15 cellular contexts compared by ENCODE assay signal in the genomic region with DNA sequence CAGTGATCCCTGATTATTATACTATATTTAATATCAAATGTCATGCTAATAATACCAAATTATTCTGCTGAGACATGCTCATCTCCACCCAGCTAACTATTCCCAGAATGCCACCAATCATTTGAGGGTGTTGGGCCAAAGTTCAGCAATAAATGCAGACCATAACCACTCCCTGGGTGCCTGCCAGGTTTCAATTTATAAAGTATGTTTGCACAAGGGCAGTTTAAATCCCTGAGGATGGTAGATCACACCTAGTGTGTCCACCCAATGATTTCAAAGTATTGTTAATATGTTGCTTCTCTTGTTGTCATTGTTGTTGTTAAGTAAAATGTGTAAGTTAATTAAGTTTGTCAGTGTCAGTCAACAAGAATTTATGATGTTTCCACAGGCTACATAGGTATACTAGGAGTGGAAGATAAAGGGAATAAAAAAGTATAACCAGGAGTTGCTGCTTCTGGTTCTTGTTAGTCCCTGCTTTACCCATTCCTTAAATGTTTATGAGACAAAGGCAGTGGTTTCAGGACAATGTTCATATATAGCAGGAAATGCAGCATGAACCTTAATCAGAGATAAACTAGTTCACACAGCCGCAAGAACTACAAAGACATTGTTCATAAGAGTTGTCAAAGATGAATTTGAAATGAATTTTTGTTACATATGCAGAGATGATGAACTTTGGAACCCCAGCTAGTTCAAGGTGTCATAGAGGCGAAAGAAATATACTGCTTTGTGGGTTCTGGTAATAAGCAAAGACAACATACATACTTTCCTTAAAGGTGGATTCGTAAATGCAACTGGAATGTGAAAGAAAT. TPM values are rescaled to one million over a fixed set of nuclear protein-coding genes. Genes with fewer than 3 reads are reported as not detected.
DNase-seq lines count a peak whose midpoint lies in the region; ATAC-seq and TF ChIP-seq lines count a peak whose summit lies in the region.
"Had no signal": no experiment of that assay in that cellular context is flagged by ENCODE, and none has a peak within 500 bp of the region (broad histone marks: within the 10 kb centered on the region; RNA-seq: fewer than 3 reads in every experiment).

No MANE protein-coding gene starts in this region.

- CTCF ChIA-PET in activated CD8-positive, alpha-beta T cell treated with anti-CD3 and anti-CD28 coated beads for 36 hours (lab: Charles Lee): no interaction called here

- H3K9me3 Mint-ChIP-seq in activated CD8-positive, alpha-beta T cell treated with anti-CD3 and anti-CD28 coated beads for 36 hours: no peaks in the 10 kb centered on the region
- no peaks in the 10 kb centered on the region for H3K9me3 Mint-ChIP-seq in natural killer cell treated with Interleukin-12 subunit alpha and Interleukin-12 subunit beta and Interleukin-15 and Interleukin-18, amount 100 ng/mL, for 72 hours
- no peaks in the 10 kb centered on the region for H3K9me3 Mint-ChIP-seq in stimulated activated memory B cell treated with anti-CD40 and anti-IgM and Interleukin-4, amounts not matched to agents 10 μg/mL and 1 μg/mL and 100 μg/mL, for 72 hours

- intact Hi-C loops in activated CD8-positive, alpha-beta T cell treated with anti-CD3 and anti-CD28 coated beads for 36 hours (cut with micrococcal nuclease): no loop called here

- H3K27ac Mint-ChIP-seq in activated CD8-positive, alpha-beta T cell treated with anti-CD3 and anti-CD28 coated beads for 36 hours: no peak overlapping the region
- peak overlapping the region; percentile 32 to 58 for H3K27ac Mint-ChIP-seq in natural killer cell treated with Interleukin-12 subunit alpha and Interleukin-12 subunit beta and Interleukin-15 and Interleukin-18, amount 100 ng/mL, for 72 hours
- H3K27ac Mint-ChIP-seq in stimulated activated memory B cell treated with anti-CD40 and anti-IgM and Interleukin-4, amounts not matched to agents 10 μg/mL and 1 μg/mL and 100 μg/mL, for 72 hours: no peak overlapping the region

- peak overlapping the region; percentile 6 for H3K4me3 Mint-ChIP-seq in activated CD8-positive, alpha-beta T cell treated with anti-CD3 and anti-CD28 coated beads for 36 hours
- peak overlapping the region; percentile 32 for H3K4me3 Mint-ChIP-seq in natural killer cell treated with Interleukin-12 subunit alpha and Interleukin-12 subunit beta and Interleukin-15 and Interleukin-18, amount 100 ng/mL, for 72 hours
- H3K4me3 Mint-ChIP-seq in stimulated activated memory B cell treated with anti-CD40 and anti-IgM and Interleukin-4, amounts not matched to agents 10 μg/mL and 1 μg/mL and 100 μg/mL, for 72 hours: no peak overlapping the region

- ATAC-seq in activated CD8-positive, alpha-beta T cell treated with anti-CD3 and anti-CD28 coated beads for 36 hours: no peak
- ATAC-seq in natural killer cell treated with Interleukin-12 subunit alpha and Interleukin-12 subunit beta and Interleukin-15 and Interleukin-18, amount 100 ng/mL, for 72 hours: no peak
- no peak for ATAC-seq in stimulated activated memory B cell treated with anti-CD40 and anti-IgM and Interleukin-4, amounts not matched to agents 10 μg/mL and 1 μg/mL and 100 μg/mL, for 72 hours
- ATAC-seq: left ventricle myocardium superior had no signal

- no peaks in the 10 kb centered on the region for H3K36me3 Mint-ChIP-seq in activated CD8-positive, alpha-beta T cell treated with anti-CD3 and anti-CD28 coated beads for 36 hours (ENCODE audit: low read depth)
- H3K36me3 Mint-ChIP-seq in natural killer cell treated with Interleukin-12 subunit alpha and Interleukin-12 subunit beta and Interleukin-15 and Interleukin-18, amount 100 ng/mL, for 72 hours: no peaks in the 10 kb centered on the region
- no peaks in the 10 kb centered on the region for H3K36me3 Mint-ChIP-seq in stimulated activated memory B cell treated with anti-CD40 and anti-IgM and Interleukin-4, amounts not matched to agents 10 μg/mL and 1 μg/mL and 100 μg/mL, for 72 hours

- peaks cover 13% of the 10 kb centered on the region for H3K4me1 Mint-ChIP-seq in activated CD8-positive, alpha-beta T cell treated with anti-CD3 and anti-CD28 coated beads for 36 hours (ENCODE audit: low read depth)
- H3K4me1 Mint-ChIP-seq in natural killer cell treated with Interleukin-12 subunit alpha and Interleukin-12 subunit beta and Interleukin-15 and Interleukin-18, amount 100 ng/mL, for 72 hours (ENCODE audit: low read depth in 2 of 2): peaks cover 4 to 16% of the 10 kb centered on the region in 2 donors
- no peaks in the 10 kb centered on the region for H3K4me1 Mint-ChIP-seq in stimulated activated memory B cell treated with anti-CD40 and anti-IgM and Interleukin-4, amounts not matched to agents 10 μg/mL and 1 μg/mL and 100 μg/mL, for 72 hours

- TF ChIP-seq CTCF in activated CD8-positive, alpha-beta T cell treated with anti-CD3 and anti-CD28 coated beads for 36 hours (IDR thresholded peaks at IDR 0.05): no peak

- peak; percentile 1 for DNase-seq in NCI-H345 (lab: John Stamatoyannopoulos, UW)
- no peak for DNase-seq in NCI-H345 treated with DMSO at 0.1 percent for 48 hours (lab: John Stamatoyannopoulos, UW; ENCODE audit: unreplicated experiment)
- DNase-seq in HuH-7 (ENCODE audit: low spot score): peak; percentile 73
- no peak for DNase-seq in activated CD8-positive, alpha-beta T cell treated with anti-CD3 and anti-CD28 coated beads for 36 hours
- DNase-seq in natural killer cell treated with Interleukin-12 subunit alpha and Interleukin-12 subunit beta and Interleukin-15 and Interleukin-18, amount 100 ng/mL, for 72 hours (ENCODE audit: low spot score): no peak
- no peak for DNase-seq in activated effector memory CD4-positive, alpha-beta T cell treated with anti-CD3 and anti-CD28 coated beads, Interleukin-2, amount 50 U/mL, for 16 hours
- no peak for DNase-seq in DMS79 treated with DMSO at 0.1 percent for 48 hours (lab: John Stamatoyannopoulos, UW)
- DNase-seq: DND-41, left ventricle myocardium superior, MV-4-11, NCI-H446 treated with DMSO at 0.1 percent for 48 hours, spleen, T1000, testis had no signal

- H3K27me3 Mint-ChIP-seq in activated CD8-positive, alpha-beta T cell treated with anti-CD3 and anti-CD28 coated beads for 36 hours: no peaks in the 10 kb centered on the region
- H3K27me3 Mint-ChIP-seq in natural killer cell treated with Interleukin-12 subunit alpha and Interleukin-12 subunit beta and Interleukin-15 and Interleukin-18, amount 100 ng/mL, for 72 hours: no peaks in the 10 kb centered on the region
- H3K27me3 Mint-ChIP-seq in stimulated activated memory B cell treated with anti-CD40 and anti-IgM and Interleukin-4, amounts not matched to agents 10 μg/mL and 1 μg/mL and 100 μg/mL, for 72 hours: no peaks in the 10 kb centered on the region

- POLR2A ChIA-PET in activated CD8-positive, alpha-beta T cell treated with anti-CD3 and anti-CD28 coated beads for 36 hours (lab: Charles Lee): no interaction called here

RNA-seq across cellular contexts. Expression of gene HPGD, which starts 25.5 kb away (rescaled TPM):
- 1 to 10 TPM; 4.7 to 5.5 TPM for total RNA-seq in activated CD8-positive, alpha-beta T cell treated with anti-CD3 and anti-CD28 coated beads for 36 hours
- total RNA-seq in natural killer cell treated with Interleukin-12 subunit alpha and Interleukin-12 subunit beta and Interleukin-15 and Interleukin-18, amount 100 ng/mL, for 72 hours: 1 to 10 TPM; 7.3 to 8.2 TPM

Comparison
In these comparisons a context has a peak if more than half of its experiments do, and no peak if none do; other contexts are left out.
1. DNase-seq: peak in NCI-H345 (single experiment) and HuH-7 (single experiment); none in NCI-H345 treated with DMSO at 0.1 percent for 48 hours (single experiment), activated CD8-positive, alpha-beta T cell treated with anti-CD3 and anti-CD28 coated beads for 36 hours (single experiment), natural killer cell treated with Interleukin-12 subunit alpha and Interleukin-12 subunit beta and Interleukin-15 and Interleukin-18, amount 100 ng/mL, for 72 hours (single experiment), activated effector memory CD4-positive, alpha-beta T cell treated with anti-CD3 and anti-CD28 coated beads, Interleukin-2, amount 50 U/mL, for 16 hours (single experiment) and DMS79 treated with DMSO at 0.1 percent for 48 hours (single experiment).
2. H3K27ac Mint-ChIP-seq: peak in natural killer cell treated with Interleukin-12 subunit alpha and Interleukin-12 subunit beta and Interleukin-15 and Interleukin-18, amount 100 ng/mL, for 72 hours (2 of 2); none in activated CD8-positive, alpha-beta T cell treated with anti-CD3 and anti-CD28 coated beads for 36 hours (single experiment) and stimulated activated memory B cell treated with anti-CD40 and anti-IgM and Interleukin-4, amounts not matched to agents 10 μg/mL and 1 μg/mL and 100 μg/mL, for 72 hours (single experiment).